In genomic region chr9:14315754-14316573, GRCh38 we compare ENCODE assay signal across 8 cellular contexts. TPM values are rescaled to one million over a fixed set of nuclear protein-coding genes. Genes with fewer than 3 reads are reported as not detected.
DNase-seq lines count a peak whose midpoint lies in the region; ATAC-seq and TF ChIP-seq lines count a peak whose summit lies in the region.

No MANE protein-coding gene starts in this region.

- H3K4me1 ChIP-seq in Caco-2 (no peaks in the 10 kb centered on the region; the same call in 1 of the 2 replicates), iPS DF 6.9 (ENCODE audit: control insufficient read depth, insufficient read depth, low read length) (peaks cover 5% of the 10 kb centered on the region; the same call in 1 of the 2 replicates)

- no peaks in the 10 kb centered on the region for H3K36me3 Mint-ChIP-seq in Caco-2 (ENCODE audit: insufficient read depth, unreplicated experiment)

- BruUV-seq in Caco-2 (replicated peaks; lab: Mats Ljungman, UMichigan), result no TSS peak

- DNase-seq in Caco-2 (peak in 1 of 2 experiments; percentile 1), LNCaP clone FGC (ENCODE audit: low read depth) (no peak), iPS DF 6.9 (ENCODE audit: low read depth, low spot score) (no peak), sciatic nerve (ENCODE audit: low spot score) (peak; percentile 70)
- no peak for DNase-seq in stimulated activated CD4-positive, alpha-beta T cell treated with anti-CD3 and anti-CD28 coated beads, Interleukin-2, amount 100 ng/mL, for 24 hours

- TF ChIP-seq CTCF in Caco-2 (IDR thresholded peaks at IDR 0.05; ENCODE audit: insufficient read depth in 1 of 2, low read depth in 1 of 2, low read length in 1 of 2, severe bottlenecking in 1 of 2, unreplicated experiment in 1 of 2) (no peak), LNCaP clone FGC (IDR thresholded peaks at IDR 0.05; ENCODE audit: control insufficient read depth, extremely low read depth, insufficient read depth) (no peak)

- H3K9me3 ChIP-seq in Caco-2, result no peaks in the 10 kb centered on the region
- no peaks in the 10 kb centered on the region for H3K9me3 ChIP-seq in iPS DF 6.9 (ENCODE audit: control insufficient read depth, insufficient read depth, low read length)

- no peaks in the 10 kb centered on the region for H3K9me3 Mint-ChIP-seq in Caco-2 (ENCODE audit: unreplicated experiment)

- H3K36me3 ChIP-seq in Caco-2 (ENCODE audit: control insufficient read depth, insufficient read depth, low read length), result no peaks in the 10 kb centered on the region
- no peaks in the 10 kb centered on the region for H3K36me3 ChIP-seq in iPS DF 6.9 (ENCODE audit: control insufficient read depth, insufficient read depth, low read length)

- H3K27me3 ChIP-seq in Caco-2 (replicated peaks; ENCODE audit: control insufficient read depth, insufficient read depth, low read length), result peaks cover 1% of the 10 kb centered on the region
- no peaks in the 10 kb centered on the region for H3K27me3 ChIP-seq in iPS DF 6.9 (ENCODE audit: control insufficient read depth, insufficient read depth, low read length)

- WGBS in iPS DF 6.9 (ENCODE audit: insufficient coverage, insufficient read length), result no CpG with 5 or more reads among the region's 46 CpGs

- CTCF ChIA-PET in Caco-2 (lab: Charles Lee), result no interaction called here

- peak overlapping the region; percentile 30 for H3K4me3 ChIP-seq in Caco-2 (ENCODE audit: low read depth, low read length)
- 0 out of 2 replicates have a peak overlapping the region, but pooled peaks have one; percentile 13 for H3K4me3 ChIP-seq in LNCaP clone FGC (ENCODE audit: low read depth, low read length)
- peak overlapping the region; percentile 90; the same call in 1 of the 2 replicates for H3K4me3 ChIP-seq in iPS DF 6.9 (ENCODE audit: low read length)

- peak overlapping the region; percentile 73 for H3K27ac ChIP-seq in angular gyrus (ENCODE audit: low read depth, low read length)
- H3K27ac ChIP-seq in iPS DF 6.9 (ENCODE audit: low read length), result no peak overlapping the region

- no peak overlapping the region for H3K27ac Mint-ChIP-seq in Caco-2 (ENCODE audit: unreplicated experiment)

- POLR2A ChIA-PET in Caco-2 (lab: Charles Lee), result no interaction called here

- H3K27me3 Mint-ChIP-seq in Caco-2 (ENCODE audit: insufficient read depth, unreplicated experiment), result peaks cover 26% of the 10 kb centered on the region

- peak overlapping the region; percentile 84 for H3K4me3 Mint-ChIP-seq in Caco-2 (ENCODE audit: unreplicated experiment)

- ATAC-seq in sciatic nerve (peak; percentile 3), GM19324 (IDR thresholded peaks at IDR 0.05; ENCODE audit: low FRiP score, unreplicated experiment) (no peak), HG03175 (IDR thresholded peaks at IDR 0.05; ENCODE audit: unreplicated experiment) (no peak)

- H3K4me1 Mint-ChIP-seq in Caco-2 (ENCODE audit: low read depth, unreplicated experiment), result peaks cover 6% of the 10 kb centered on the region

- intact Hi-C loops in Caco-2 (cut with micrococcal nuclease; ENCODE audit: unreplicated experiment) (no loop called here), sciatic nerve (cut with DNase I) (no loop called here)

RNA-seq across cellular contexts. Expression of gene NFIB, which starts 2.0 kb away (rescaled TPM):
- total RNA-seq in Caco-2 (2022) (0.44 and 0.61 TPM in 2 replicates), sciatic nerve (137 TPM)

Comparison
In these comparisons a context has a peak if more than half of its experiments do, and no peak if none do; other contexts are left out.
1. H3K4me3 ChIP-seq: peak in every context shown above with its lines; median percentile 90 in iPS DF 6.9; 30 in Caco-2; 13 in LNCaP clone FGC.
2. RNA of gene NFIB, which starts 2.0 kb away (total RNA-seq): 137 TPM in sciatic nerve (single experiment); 0.44 to 0.61 TPM in Caco-2; every median in the first group is over 10 times any median in the second.